ENCODE assay signal across 8 cellular contexts in the genomic region with DNA sequence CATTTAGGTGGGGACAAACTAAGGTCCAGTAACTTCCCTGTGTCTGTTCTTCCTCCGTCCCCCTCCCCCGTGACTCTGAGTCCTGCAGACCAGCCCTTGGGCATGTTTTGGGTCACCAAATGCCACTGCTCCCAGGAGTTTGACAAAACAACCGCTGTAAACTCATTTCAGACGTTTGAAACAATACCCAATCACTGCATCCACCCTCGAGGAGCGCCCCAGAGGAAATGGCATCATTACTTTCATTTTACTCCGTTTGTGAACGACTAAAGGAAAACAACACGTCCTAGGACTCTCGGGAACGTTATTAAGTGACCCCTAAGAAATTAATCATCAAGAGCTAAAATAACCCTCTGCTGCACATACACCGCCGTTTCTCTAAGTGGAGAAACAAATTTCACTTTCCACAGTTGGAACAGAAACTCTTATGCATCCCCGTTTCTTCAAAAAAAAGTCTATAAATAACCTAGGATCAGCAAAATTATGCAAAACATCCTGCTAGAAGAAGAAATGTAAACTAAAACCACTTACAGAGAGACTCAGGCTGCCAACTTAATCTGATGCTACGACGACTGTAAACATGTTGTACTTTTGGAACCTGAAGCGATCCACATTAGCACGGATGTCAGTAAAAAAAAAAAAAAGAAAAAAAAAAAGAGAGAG.
A peak's percentile ranks its signal among the peaks of the same experiment; 100 is the strongest.
DNase-seq lines count a peak whose midpoint lies in the region; ATAC-seq, FAIRE-seq and TF ChIP-seq lines count a peak whose summit lies in the region.

No MANE protein-coding gene starts in this region.

- peak overlapping the region; percentile 47 for H3K4me3 ChIP-seq in AG04449 (ENCODE audit: low read depth, low read length)
- peak overlapping the region; percentile 2 for H3K4me3 ChIP-seq in bronchial epithelial cell (ENCODE audit: low read depth, low read length)
- peak overlapping the region; percentile 18 to 47 (median 31) for H3K4me3 ChIP-seq in transverse colon

- no peak for TF ChIP-seq EP300 in transverse colon (IDR thresholded peaks at IDR 0.05; ENCODE audit: low read depth)

- TF ChIP-seq POLR2A in transverse colon (IDR thresholded peaks at IDR 0.05) = no peak

- no peak for DNase-seq in AG04449 (ENCODE audit: low read depth, low spot score)
- DNase-seq in RPMI8226 = peak; percentile 50
- no peak for DNase-seq in bronchial epithelial cell (ENCODE audit: low read depth)
- peak; percentile 26 to 83 for DNase-seq in lung microvascular endothelial cell (ENCODE audit: low read depth in 2 of 2)
- peak; percentile 15 for DNase-seq in transverse colon

- H3K36me3 ChIP-seq in bronchial epithelial cell (ENCODE audit: control insufficient read depth, insufficient read depth, low read length) (no peaks in the 10 kb centered on the region), transverse colon (no peaks in the 10 kb centered on the region)

- TF ChIP-seq CTCF in AG04449 (IDR thresholded peaks at IDR 0.05; ENCODE audit: insufficient read depth, low read length, missing control alignments) = no peak
- TF ChIP-seq CTCF in bronchial epithelial cell (IDR thresholded peaks at IDR 0.05; ENCODE audit: insufficient read depth, low read length, severe bottlenecking) = no peak
- no peak for TF ChIP-seq CTCF in transverse colon (IDR thresholded peaks at IDR 0.05)

- ATAC-seq in GM21367 (IDR thresholded peaks at IDR 0.05; ENCODE audit: unreplicated experiment) = peak; percentile 34
- no peak for ATAC-seq in HG03196 (IDR thresholded peaks at IDR 0.05; ENCODE audit: unreplicated experiment)
- no peak for ATAC-seq in HG02970 (IDR thresholded peaks at IDR 0.05; ENCODE audit: low FRiP score, unreplicated experiment)

- no peaks in the 10 kb centered on the region for H3K9me3 ChIP-seq in transverse colon

- POLR2A ChIA-PET in AG04449 (lab: Yijun Ruan, JAX) = no interaction called here

- intact Hi-C loops in transverse colon (cut with DNase I; ENCODE audit: low total_unique reads) = no loop called here

- WGBS in transverse colon (ENCODE audit: low coverage in 1 of 2), 2 donors = 0 to 12% methylated on average over 13 to 18 of the region's 18 CpGs

- in situ Hi-C loops in transverse colon (cut with MboI; ENCODE audit: low pct_ligation_motif_present in 1 of 4, low pct_unique_long_range_greater_than_20kb in 1 of 4, low sequenced_read_pairs in 3 of 4) = no loop called here

- peak overlapping the region; percentile 53 to 80 (median 74) for H3K27ac ChIP-seq in transverse colon

- peaks cover 0 to 18% (median 8%) of the 10 kb centered on the region in 4 donors for H3K4me1 ChIP-seq in transverse colon

- no peak for FAIRE-seq in bronchial epithelial cell (lab: Jason Lieb, UNC)

- CTCF ChIA-PET in AG04449 (lab: Yijun Ruan, JAX) = interaction anchor here (1.2 kb wide), 1 partner anchor 22 kb away, joined by 3 read pairs; no protein-coding TSS in a partner anchor

- H3K27me3 ChIP-seq in bronchial epithelial cell (ENCODE audit: control insufficient read depth, insufficient read depth, low read length) (no peaks in the 10 kb centered on the region), transverse colon (no peaks in the 10 kb centered on the region)

Comparison
In these comparisons a context has a peak if more than half of its experiments do, and no peak if none do; other contexts are left out.
1. DNase-seq: peak in RPMI8226 (single experiment), lung microvascular endothelial cell (2 of 2) and transverse colon (single experiment); none in AG04449 (single experiment) and bronchial epithelial cell (single experiment).
2. Peak in every context shown above with its lines, with median percentiles within 50 percentile points of each other: H3K4me3 ChIP-seq.